In genomic region chr20:53698321-53698978, GRCh38 we compare ENCODE assay signal across 16 cellular contexts.
"Had no signal": no experiment of that assay in that cellular context is flagged by ENCODE, and none has a peak within 500 bp of the region (broad histone marks: within the 10 kb centered on the region; RNA-seq: fewer than 3 reads in every experiment).

No MANE protein-coding gene starts in this region.

- ATAC-seq: body of pancreas, esophagus mucosa had no signal

- H3K4me3 ChIP-seq: body of pancreas, left ventricle myocardium inferior had no signal

- H3K4me3 Mint-ChIP-seq: nephron had no signal

- H3K27ac Mint-ChIP-seq: nephron had no signal

- H3K4me1 Mint-ChIP-seq: nephron had no signal

- H3K9me3 Mint-ChIP-seq: nephron had no signal

- DNase-seq: activated CD4-positive, alpha-beta T cell treated with anti-CD3 and anti-CD28 coated beads, Interleukin-2, amount 50 U/mL, for 48 hours; activated naive CD4-positive, alpha-beta T cell treated with anti-CD3 and anti-CD28 coated beads, Interleukin-2, amount 50 U/mL, for 16 hours; amniotic stem cell; body of pancreas; caudate nucleus; hippocampal formation; kidney; left ventricle myocardium inferior; nucleus accumbens; retina; stimulated activated CD4-positive, alpha-beta T cell treated with anti-CD3 and anti-CD28 coated beads, Interleukin-4, amount 100 ng/mL, for 1 hour; stimulated activated naive CD4-positive, alpha-beta T cell; T-helper 1 cell; T1000 had no signal
